In genomic region chr17:78628547-78629435, GRCh38 we compare ENCODE assay signal across 18 cellular contexts. TPM values are rescaled to one million over a fixed set of nuclear protein-coding genes. Genes with fewer than 3 reads are reported as not detected.
"Had no signal": no experiment of that assay in that cellular context is flagged by ENCODE, and none has a peak within 500 bp of the region (broad histone marks: within the 10 kb centered on the region; RNA-seq: fewer than 3 reads in every experiment).

No MANE protein-coding gene starts in this region.

- H3K27ac ChIP-seq: adrenal gland, psoas muscle, sigmoid colon, testis, upper lobe of left lung had no signal

- H3K9me3 ChIP-seq: adrenal gland, psoas muscle, sigmoid colon, testis, upper lobe of left lung had no signal

- H3K36me3 ChIP-seq: adrenal gland, sigmoid colon, upper lobe of left lung had no signal

- DNase-seq: activated CD4-positive, alpha-beta T cell treated with anti-CD3 and anti-CD28 coated beads for 1 hour; activated CD4-positive, alpha-beta T cell treated with anti-CD3 and anti-CD28 coated beads, Interleukin-2, amount 50 U/mL, for 4 hours; activated gamma-delta T cell; adrenal gland; foreskin melanocyte; hypothalamus; islet precursor cell; mammary epithelial cell; psoas muscle; sigmoid colon; stimulated activated CD4-positive, alpha-beta T cell treated with anti-CD3 and anti-CD28 coated beads, Interleukin-4, amount 100 ng/mL, for 4 hours; testis; upper lobe of left lung had no signal

- H3K27me3 ChIP-seq: adrenal gland, sigmoid colon, testis, upper lobe of left lung had no signal

- ATAC-seq: left lobe of liver; psoas muscle; stimulated activated memory B cell treated with anti-CD40 and anti-IgM and Interleukin-4, amounts not matched to agents 10 μg/mL and 1 μg/mL and 100 μg/mL, for 72 hours had no signal

- H3K4me1 ChIP-seq: adrenal gland, psoas muscle, sigmoid colon, testis, upper lobe of left lung had no signal

- H3K4me3 ChIP-seq: adrenal gland, psoas muscle, sigmoid colon, testis, upper lobe of left lung had no signal

RNA-seq across cellular contexts. Expression of gene DNAH17, which starts 51.6 kb away (rescaled TPM):
- total RNA-seq: epithelial cell of proximal tubule, fibroblast of lung, left lobe of liver, myocyte had no signal
- polyA plus RNA-seq: fibroblast of lung had no signal
